ENCODE assay signal across 34 cellular contexts in the genomic region with DNA sequence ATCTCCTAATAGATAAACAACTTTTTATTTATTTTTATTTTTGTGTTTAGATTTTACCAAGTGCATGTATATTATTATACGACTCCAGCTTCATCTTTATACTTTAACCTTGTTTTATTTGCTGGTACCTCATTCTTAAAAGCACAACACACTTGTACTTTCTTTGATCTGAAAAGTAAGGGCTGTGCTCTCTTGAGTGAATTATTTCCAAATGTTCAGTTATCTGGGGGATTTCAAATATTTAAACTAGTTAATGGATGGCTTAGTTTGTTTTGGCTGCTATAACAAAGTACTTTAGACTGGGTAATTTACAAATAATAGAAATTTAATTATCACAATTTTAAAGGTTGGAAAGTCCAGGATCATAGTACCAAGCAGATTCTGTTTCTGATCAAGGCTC.
"Had no signal": no experiment of that assay in that cellular context is flagged by ENCODE, and none has a peak within 500 bp of the region (broad histone marks: within the 10 kb centered on the region; RNA-seq: fewer than 3 reads in every experiment).

No MANE protein-coding gene starts in this region.

- H3K4me3 ChIP-seq: adrenal gland, body of pancreas, breast epithelium had no signal

- H3K4me1 ChIP-seq: adrenal gland, body of pancreas, breast epithelium had no signal

- H3K27me3 ChIP-seq: adrenal gland, body of pancreas, brain microvascular endothelial cell, breast epithelium had no signal

- ATAC-seq: activated CD8-positive, alpha-beta T cell treated with anti-CD3 and anti-CD28 coated beads for 36 hours; activated naive CD4-positive, alpha-beta T cell treated with anti-CD3 and anti-CD28 coated beads, Interleukin-2, amount 50 U/mL, for 72 hours; activated T-cell treated with anti-CD3 and anti-CD28 coated beads, Interleukin-2, amount 50 U/mL, for 4 hours; activated T-cell treated with anti-CD3 and anti-CD28 coated beads, Interleukin-2, amount 50 U/mL, for 72 hours; activated T-helper 17 cell treated with anti-CD3 and anti-CD28 coated beads, Interleukin-2, amount 50 U/mL, for 72 hours; body of pancreas had no signal

- FAIRE-seq: astrocyte, TTC549 had no signal

- DNase-seq: activated B cell treated with CpG ODN at 0.5 μM for 24 hours; activated CD4-positive, alpha-beta memory T cell treated with anti-CD3 and anti-CD28 coated beads for 36 hours; activated CD4-positive, alpha-beta T cell treated with anti-CD3 and anti-CD28 coated beads for 4 hours; activated CD4-positive, alpha-beta T cell treated with anti-CD3 and anti-CD28 coated beads, Interleukin-2, amount 10 ng/mL, durations not matched to agents 24 days and 14 days; activated CD4-positive, alpha-beta T cell treated with anti-CD3 and anti-CD28 coated beads, Interleukin-2, amount 50 U/mL, for 1 hour; activated CD4-positive, alpha-beta T cell treated with anti-CD3 and anti-CD28 coated beads, Interleukin-2, amount 50 U/mL, for 4 hours; activated CD4-positive, CD25-positive, alpha-beta regulatory T cell treated with anti-CD3 and anti-CD28 coated beads, Interleukin-2, amount 50 U/mL, for 72 hours; activated CD8-positive, alpha-beta memory T cell treated with anti-CD3 and anti-CD28 coated beads, Interleukin-2, amount 50 U/mL, for 4 hours; activated CD8-positive, alpha-beta T cell treated with anti-CD3 and anti-CD28 coated beads for 36 hours; activated effector memory CD4-positive, alpha-beta T cell treated with anti-CD3 and anti-CD28 coated beads, Interleukin-2, amount 50 U/mL, for 16 hours; activated gamma-delta T cell treated with Interleukin-2 at 50 U/mL for 16 hours; activated naive CD4-positive, alpha-beta T cell; activated naive CD4-positive, alpha-beta T cell treated with anti-CD3 and anti-CD28 coated beads for 36 hours; activated naive CD4-positive, alpha-beta T cell treated with anti-CD3 and anti-CD28 coated beads, Interleukin-2, amount 50 U/mL, for 16 hours; activated naive CD8-positive, alpha-beta T cell treated with anti-CD3 and anti-CD28 coated beads for 36 hours; activated T-cell treated with anti-CD3 and anti-CD28 coated beads for 4 hours; activated T-cell treated with anti-CD3 and anti-CD28 coated beads, Interleukin-2, amount 50 U/mL, for 1 hour; activated T-cell treated with anti-CD3 and anti-CD28 coated beads, Interleukin-2, amount 50 U/mL, for 4 hours; activated T-cell treated with anti-CD3 and anti-CD28 coated beads, Interleukin-2, amount 50 U/mL, for 72 hours; adrenal gland; amniotic stem cell; aorta; body of pancreas; brain microvascular endothelial cell; central memory CD4-positive, alpha-beta T cell; T-helper 1 cell; T-helper 2 cell; T-helper 9 cell had no signal

- H3K27ac ChIP-seq: adrenal gland, body of pancreas, brain microvascular endothelial cell, breast epithelium, VCaP had no signal

- H3K36me3 ChIP-seq: adrenal gland, brain microvascular endothelial cell, breast epithelium had no signal

- H3K9me3 ChIP-seq: adrenal gland, body of pancreas, breast epithelium had no signal
